18 cellular contexts compared by ENCODE assay signal in the genomic region with DNA sequence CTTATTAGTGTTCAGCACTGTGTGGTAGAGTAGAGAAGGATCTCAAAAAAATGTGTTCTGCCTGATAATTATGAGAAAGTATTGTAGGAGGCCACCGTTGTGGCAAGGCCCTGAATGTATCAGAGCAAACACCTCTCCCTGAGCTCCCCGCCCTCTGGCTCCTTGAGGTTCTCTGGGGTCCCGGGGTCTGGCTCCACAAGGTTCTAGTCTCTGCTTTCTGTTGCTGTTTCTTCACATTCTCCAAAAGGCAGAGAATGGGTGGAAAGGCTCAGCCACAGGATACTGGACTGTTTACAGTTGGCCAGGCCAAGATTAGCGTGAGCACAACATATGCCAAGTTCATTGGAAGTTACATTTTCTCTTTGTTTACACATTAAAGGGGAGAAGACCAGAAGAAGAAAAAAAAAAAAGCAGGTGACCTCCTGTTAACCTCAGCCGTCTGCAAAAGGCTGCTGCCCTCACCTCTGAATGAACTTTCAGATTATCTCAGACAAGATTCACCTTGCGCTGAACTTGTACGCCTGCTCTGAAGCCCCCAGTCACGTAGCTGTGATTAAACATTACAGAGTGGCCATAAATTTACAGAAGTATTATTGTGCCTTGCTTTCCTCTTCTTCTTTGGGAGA. TPM values are rescaled to one million over a fixed set of nuclear protein-coding genes. Genes with fewer than 3 reads are reported as not detected.
DNase-seq lines count a peak whose midpoint lies in the region; ATAC-seq and TF ChIP-seq lines count a peak whose summit lies in the region.
"Had no signal": no experiment of that assay in that cellular context is flagged by ENCODE, and none has a peak within 500 bp of the region (broad histone marks: within the 10 kb centered on the region; RNA-seq: fewer than 3 reads in every experiment).

No MANE protein-coding gene starts in this region.

- no peak for TF ChIP-seq CTCF in Peyer's patch (IDR thresholded peaks at IDR 0.05)
- no peak for TF ChIP-seq CTCF in fibroblast of the aortic adventitia (IDR thresholded peaks at IDR 0.05; ENCODE audit: insufficient read depth, low read length)
- TF ChIP-seq CTCF in mesothelial cell of epicardium (IDR thresholded peaks at IDR 0.05; ENCODE audit: unreplicated experiment): no peak
- TF ChIP-seq CTCF in WTC11 (IDR thresholded peaks at IDR 0.05): no peak

- no peak overlapping the region for H3K4me3 ChIP-seq in Peyer's patch
- H3K4me3 ChIP-seq in fibroblast of the aortic adventitia (ENCODE audit: low read depth, low read length): no peak overlapping the region
- H3K4me3 ChIP-seq: body of pancreas, neural progenitor cell, skin epidermis had no signal

- no peaks in the 10 kb centered on the region for H3K27me3 ChIP-seq in Peyer's patch
- H3K27me3 ChIP-seq: body of pancreas, neural progenitor cell had no signal

- POLR2A ChIA-PET in activated CD4-positive, alpha-beta T cell treated with anti-CD3 and anti-CD28 coated beads, Interleukin-2, amount 10 ng/mL, durations not matched to agents 7 days and 5 days (lab: Charles Lee): no interaction called here
- POLR2A ChIA-PET in WTC11 (lab: Charles Lee): no interaction called here

- peaks cover 0 to 34% (median 4%) of the 10 kb centered on the region in 4 donors for H3K4me1 ChIP-seq in Peyer's patch
- H3K4me1 ChIP-seq: neural progenitor cell had no signal

- no peak overlapping the region for H3K4me3 Mint-ChIP-seq in mesothelial cell of epicardium
- H3K4me3 Mint-ChIP-seq in effector memory CD8-positive, alpha-beta T cell: no peak overlapping the region
- no peak overlapping the region for H3K4me3 Mint-ChIP-seq in activated CD4-positive, alpha-beta T cell treated with anti-CD3 and anti-CD28 coated beads, Interleukin-2, amount 10 ng/mL, durations not matched to agents 7 days and 5 days
- no peak overlapping the region for H3K4me3 Mint-ChIP-seq in WTC11
- H3K4me3 Mint-ChIP-seq: CD8-positive, alpha-beta memory T cell; neural progenitor cell had no signal

- H3K9me3 ChIP-seq in Peyer's patch: no peaks in the 10 kb centered on the region
- H3K9me3 ChIP-seq: body of pancreas had no signal

- DNase-seq in AG08396 (ENCODE audit: low spot score) (peak; percentile 25), Peyer's patch (no peak), fibroblast of the aortic adventitia (ENCODE audit: low read depth) (peak; percentile 72), mesothelial cell of epicardium (ENCODE audit: low spot score in 2 of 2, unreplicated experiment in 2 of 2) (no peak), WTC11 (ENCODE audit: low spot score) (no peak)
- no peak for DNase-seq in effector memory CD8-positive, alpha-beta T cell
- no peak for DNase-seq in activated CD4-positive, alpha-beta T cell treated with anti-CD3 and anti-CD28 coated beads, Interleukin-2, amount 10 ng/mL, durations not matched to agents 7 days and 5 days
- DNase-seq: activated CD8-positive, alpha-beta memory T cell treated with anti-CD3 and anti-CD28 coated beads for 24 hours; activated gamma-delta T cell treated with Interleukin-2 at 50 U/mL for 16 hours; body of pancreas; CD8-positive, alpha-beta memory T cell; NCI-H146; NCI-H526 treated with DMSO at 0.1 percent for 48 hours; SHP77 had no signal

- peaks cover 77% of the 10 kb centered on the region for H3K4me1 Mint-ChIP-seq in mesothelial cell of epicardium
- H3K4me1 Mint-ChIP-seq in effector memory CD8-positive, alpha-beta T cell (ENCODE audit: low read depth in 2 of 2): peaks cover 0 to 4% of the 10 kb centered on the region in 2 donors
- no peaks in the 10 kb centered on the region for H3K4me1 Mint-ChIP-seq in activated CD4-positive, alpha-beta T cell treated with anti-CD3 and anti-CD28 coated beads, Interleukin-2, amount 10 ng/mL, durations not matched to agents 7 days and 5 days
- no peaks in the 10 kb centered on the region for H3K4me1 Mint-ChIP-seq in WTC11
- H3K4me1 Mint-ChIP-seq: CD8-positive, alpha-beta memory T cell; neural progenitor cell had no signal

- no peak for TF ChIP-seq POLR2A in Peyer's patch (IDR thresholded peaks at IDR 0.05)

- H3K36me3 ChIP-seq in Peyer's patch: no peaks in the 10 kb centered on the region
- H3K36me3 ChIP-seq: neural progenitor cell had no signal

- no peaks in the 10 kb centered on the region for H3K36me3 Mint-ChIP-seq in mesothelial cell of epicardium
- H3K36me3 Mint-ChIP-seq in effector memory CD8-positive, alpha-beta T cell (ENCODE audit: insufficient read depth): no peaks in the 10 kb centered on the region
- H3K36me3 Mint-ChIP-seq in activated CD4-positive, alpha-beta T cell treated with anti-CD3 and anti-CD28 coated beads, Interleukin-2, amount 10 ng/mL, durations not matched to agents 7 days and 5 days (ENCODE audit: low read depth): no peaks in the 10 kb centered on the region
- no peaks in the 10 kb centered on the region for H3K36me3 Mint-ChIP-seq in WTC11
- H3K36me3 Mint-ChIP-seq: CD8-positive, alpha-beta memory T cell; neural progenitor cell had no signal

- CTCF ChIA-PET in activated CD4-positive, alpha-beta T cell treated with anti-CD3 and anti-CD28 coated beads, Interleukin-2, amount 10 ng/mL, durations not matched to agents 7 days and 5 days (lab: Charles Lee): no interaction called here
- CTCF ChIA-PET in WTC11 (lab: Charles Lee): no interaction called here

- H3K27ac Mint-ChIP-seq in mesothelial cell of epicardium (peak overlapping the region; percentile 94), WTC11 (no peak overlapping the region)
- H3K27ac Mint-ChIP-seq in effector memory CD8-positive, alpha-beta T cell: no peak overlapping the region
- H3K27ac Mint-ChIP-seq in activated CD4-positive, alpha-beta T cell treated with anti-CD3 and anti-CD28 coated beads, Interleukin-2, amount 10 ng/mL, durations not matched to agents 7 days and 5 days: no peak overlapping the region
- H3K27ac Mint-ChIP-seq: CD8-positive, alpha-beta memory T cell; neural progenitor cell had no signal

- no peaks in the 10 kb centered on the region for H3K27me3 Mint-ChIP-seq in mesothelial cell of epicardium (ENCODE audit: low read depth)
- H3K27me3 Mint-ChIP-seq in effector memory CD8-positive, alpha-beta T cell: no peaks in the 10 kb centered on the region
- H3K27me3 Mint-ChIP-seq in activated CD4-positive, alpha-beta T cell treated with anti-CD3 and anti-CD28 coated beads, Interleukin-2, amount 10 ng/mL, durations not matched to agents 7 days and 5 days: no peaks in the 10 kb centered on the region
- H3K27me3 Mint-ChIP-seq in WTC11 (ENCODE audit: low read depth): no peaks in the 10 kb centered on the region

- H3K9me3 Mint-ChIP-seq in mesothelial cell of epicardium (no peaks in the 10 kb centered on the region), WTC11 (no peaks in the 10 kb centered on the region)
- no peaks in the 10 kb centered on the region for H3K9me3 Mint-ChIP-seq in effector memory CD8-positive, alpha-beta T cell
- no peaks in the 10 kb centered on the region for H3K9me3 Mint-ChIP-seq in activated CD4-positive, alpha-beta T cell treated with anti-CD3 and anti-CD28 coated beads, Interleukin-2, amount 10 ng/mL, durations not matched to agents 7 days and 5 days
- H3K9me3 Mint-ChIP-seq: CD8-positive, alpha-beta memory T cell; neural progenitor cell had no signal

- H3K27ac ChIP-seq in Peyer's patch: peak overlapping the region; percentile 11 to 68 (median 28)
- H3K27ac ChIP-seq: body of pancreas, neural progenitor cell had no signal

- ATAC-seq in effector memory CD8-positive, alpha-beta T cell (replicated peaks): no peak
- ATAC-seq in HG03571 (IDR thresholded peaks at IDR 0.05; ENCODE audit: unreplicated experiment): no peak
- ATAC-seq in WTC11: no peak
- ATAC-seq: body of pancreas had no signal

TF ChIP-seq in WTC11, 78 proteins besides CTCF, POLR2A, EP300 and RAD21 (continues in another document):
- TF ChIP-seq NFATC4 (CRISPR knock-in tag; IDR thresholded peaks at IDR 0.05) (no peak), ZNF317 (CRISPR knock-in tag; IDR thresholded peaks at IDR 0.05; ENCODE audit: borderline replicate concordance, low read depth) (no peak), GRHL2 (CRISPR knock-in tag; IDR thresholded peaks at IDR 0.05; ENCODE audit: insufficient replicate concordance, severe bottlenecking) (no peak), TP53 (CRISPR knock-in tag; IDR thresholded peaks at IDR 0.05) (no peak), GTF2I (CRISPR knock-in tag; conservative IDR thresholded peaks at IDR 0.05) (no peak), OVOL2 (CRISPR knock-in tag; IDR thresholded peaks at IDR 0.05; ENCODE audit: borderline replicate concordance) (no peak), ZBTB21 (CRISPR knock-in tag; IDR thresholded peaks at IDR 0.05; ENCODE audit: borderline replicate concordance) (no peak), FOXJ3 (CRISPR knock-in tag; IDR thresholded peaks at IDR 0.05; ENCODE audit: borderline replicate concordance) (no peak), ZNF219 (CRISPR knock-in tag; IDR thresholded peaks at IDR 0.05; ENCODE audit: borderline replicate concordance) (no peak), SOX15 (CRISPR knock-in tag; IDR thresholded peaks at IDR 0.05) (no peak), ZNF263 (CRISPR knock-in tag; IDR thresholded peaks at IDR 0.05; ENCODE audit: low read depth) (no peak), ZNF138 (CRISPR knock-in tag; conservative IDR thresholded peaks at IDR 0.05) (no peak)
- TF ChIP-seq, protein P1, sequence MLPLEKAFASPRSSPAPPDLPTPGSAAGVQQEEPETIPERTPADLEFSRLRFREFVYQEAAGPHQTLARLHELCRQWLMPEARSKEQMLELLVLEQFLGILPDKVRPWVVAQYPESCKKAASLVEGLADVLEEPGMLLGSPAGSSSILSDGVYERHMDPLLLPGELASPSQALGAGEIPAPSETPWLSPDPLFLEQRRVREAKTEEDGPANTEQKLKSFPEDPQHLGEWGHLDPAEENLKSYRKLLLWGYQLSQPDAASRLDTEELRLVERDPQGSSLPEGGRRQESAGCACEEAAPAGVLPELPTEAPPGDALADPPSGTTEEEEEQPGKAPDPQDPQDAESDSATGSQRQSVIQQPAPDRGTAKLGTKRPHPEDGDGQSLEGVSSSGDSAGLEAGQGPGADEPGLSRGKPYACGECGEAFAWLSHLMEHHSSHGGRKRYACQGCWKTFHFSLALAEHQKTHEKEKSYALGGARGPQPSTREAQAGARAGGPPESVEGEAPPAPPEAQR (CRISPR knock-in tag; IDR thresholded peaks at IDR 0.05): no peak
- TF ChIP-seq, protein P2, sequence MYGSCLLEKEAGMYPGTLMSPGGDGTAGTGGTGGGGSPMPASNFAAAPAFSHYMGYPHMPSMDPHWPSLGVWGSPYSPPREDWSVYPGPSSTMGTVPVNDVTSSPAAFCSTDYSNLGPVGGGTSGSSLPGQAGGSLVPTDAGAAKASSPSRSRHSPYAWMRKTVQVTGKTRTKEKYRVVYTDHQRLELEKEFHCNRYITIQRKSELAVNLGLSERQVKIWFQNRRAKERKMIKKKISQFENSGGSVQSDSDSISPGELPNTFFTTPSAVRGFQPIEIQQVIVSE (CRISPR knock-in tag; IDR thresholded peaks at IDR 0.05; ENCODE audit: borderline replicate concordance): no peak

RNA-seq across cellular contexts. Expression of a gene that starts 56.6 kb away (rescaled TPM):
- total RNA-seq in Peyer's patch (1 to 10 TPM; 1.9 to 8.3 (median 5.2) TPM), fibroblast of the aortic adventitia (ENCODE audit: low replicate concordance) (2.5 and 8.6 TPM in 2 replicates), mesothelial cell of epicardium (1,290 to 1,322 TPM (median 1,292 TPM) in 3 replicates), WTC11 (2021) (0.30 to 0.50 TPM (median 0.42 TPM) in 3 replicates)
- not detected for total RNA-seq in activated CD4-positive, alpha-beta T cell treated with anti-CD3 and anti-CD28 coated beads, Interleukin-2, amount 10 ng/mL, durations not matched to agents 7 days and 5 days
- total RNA-seq: CD8-positive, alpha-beta memory T cell; G401 had no signal

Comparison
In these comparisons a context has a peak if more than half of its experiments do, and no peak if none do; other contexts are left out.
1. DNase-seq: peak in AG08396 (single experiment) and fibroblast of the aortic adventitia (single experiment); none in Peyer's patch (0 of 3), mesothelial cell of epicardium (0 of 2), effector memory CD8-positive, alpha-beta T cell (0 of 3), activated CD4-positive, alpha-beta T cell treated with anti-CD3 and anti-CD28 coated beads, Interleukin-2, amount 10 ng/mL, durations not matched to agents 7 days and 5 days (single experiment) and WTC11 (single experiment).
2. RNA of a gene that starts 56.6 kb away (total RNA-seq): 1,290 to 1,322 TPM in mesothelial cell of epicardium; 1.9 to 8.3 TPM in Peyer's patch, 2.5 to 8.6 TPM in fibroblast of the aortic adventitia, 0.30 to 0.50 TPM in WTC11 and not detected in activated CD4-positive, alpha-beta T cell treated with anti-CD3 and anti-CD28 coated beads, Interleukin-2, amount 10 ng/mL, durations not matched to agents 7 days and 5 days; every median in the first group is over 100 times any median in the second.